ENCODE assay signal across 12 cellular contexts in the genomic region with DNA sequence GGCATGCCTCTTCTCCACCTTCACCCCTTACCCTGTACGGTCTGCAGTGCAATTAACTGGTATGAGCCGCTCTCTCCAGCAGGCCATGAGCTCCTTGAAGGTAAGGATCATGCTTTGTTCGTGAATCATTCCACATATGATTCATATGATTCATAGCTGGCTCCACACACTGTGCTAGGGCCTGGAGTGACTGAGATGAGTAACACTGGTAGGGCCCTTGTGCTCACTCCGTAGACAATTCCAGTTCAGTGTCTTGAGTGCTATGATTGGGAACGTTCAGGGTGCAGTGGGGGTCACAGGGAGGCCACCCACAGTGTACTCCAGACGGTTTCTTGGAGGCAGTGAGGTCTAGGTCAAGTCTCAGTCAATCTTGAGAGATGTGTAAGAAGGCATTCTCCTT.
DNase-seq lines count a peak whose midpoint lies in the region; ATAC-seq and TF ChIP-seq lines count a peak whose summit lies in the region.
"Had no signal": no experiment of that assay in that cellular context is flagged by ENCODE, and none has a peak within 500 bp of the region (broad histone marks: within the 10 kb centered on the region; RNA-seq: fewer than 3 reads in every experiment).

No MANE protein-coding gene starts in this region.

- CTCF ChIA-PET in BJ (lab: Yijun Ruan, JAX): interaction anchor here (0.9 to 1.2 kb wide), 4 partner anchors 10 to 28 kb away, joined by 3 to 4 read pairs (median 4); no protein-coding TSS in a partner anchor

- no peak overlapping the region for H3K9ac ChIP-seq in mesenchymal stem cell (ENCODE audit: low read length)

- no peaks in the 10 kb centered on the region for H3K9me3 ChIP-seq in mesenchymal stem cell (ENCODE audit: control insufficient read depth, low read length)

- no peak overlapping the region for H3K4ac ChIP-seq in mesenchymal stem cell (ENCODE audit: low read depth in 1 of 2, low read length in 2 of 2)

- H3K79me1 ChIP-seq in mesenchymal stem cell (replicated peaks; ENCODE audit: low read length, poor library complexity, severe bottlenecking): no peaks in the 10 kb centered on the region

- ATAC-seq in GM21529 (IDR thresholded peaks at IDR 0.05; ENCODE audit: unreplicated experiment) (no peak), HG02885 (IDR thresholded peaks at IDR 0.05; ENCODE audit: poor library complexity, unreplicated experiment) (no peak)

- no peak overlapping the region for H2BK120ac ChIP-seq in mesenchymal stem cell (ENCODE audit: low read depth, low read length)

- no peak overlapping the region for H3K18ac ChIP-seq in mesenchymal stem cell (ENCODE audit: low read depth in 1 of 2, low read length in 2 of 2)

- H3K27me3 ChIP-seq in BJ (ENCODE audit: control insufficient read depth, insufficient read depth, low read length) (0 out of 2 replicates have a peak, but pooled peaks cover 2% of the 10 kb centered on the region), brain microvascular endothelial cell (replicated peaks) (peaks cover 3% of the 10 kb centered on the region), mesenchymal stem cell (ENCODE audit: control insufficient read depth in 1 of 2, insufficient read depth in 1 of 2, low read length in 2 of 2) (peaks cover 33 to 47% of the 10 kb centered on the region in 2 experiments)

- H3K4me1 ChIP-seq in mesenchymal stem cell (ENCODE audit: control insufficient read depth, insufficient read depth, low read depth, low read length): peaks cover 4% of the 10 kb centered on the region

- in situ Hi-C loops in brain microvascular endothelial cell (cut with HindIII; ENCODE audit: low pct_ligation_motif_present, low sequenced_read_pairs): no loop called here

- H3K4me3 ChIP-seq in BJ (ENCODE audit: low read depth, low read length) (no peak overlapping the region), brain microvascular endothelial cell (ENCODE audit: low read depth, low read length) (no peak overlapping the region), mesenchymal stem cell (ENCODE audit: insufficient read depth in 1 of 2, low read depth in 1 of 2, low read length in 2 of 2) (no peak overlapping the region)

- H3K14ac ChIP-seq in mesenchymal stem cell (ENCODE audit: low read length in 2 of 2): no peak overlapping the region

- no peak overlapping the region for H2AFZ ChIP-seq in mesenchymal stem cell (ENCODE audit: low read depth, low read length)

- H2AK5ac ChIP-seq in mesenchymal stem cell (ENCODE audit: low read length, severe bottlenecking): no peak overlapping the region

- no peak overlapping the region for H3K4me2 ChIP-seq in mesenchymal stem cell (ENCODE audit: low read length, poor library complexity, severe bottlenecking)

- H4K91ac ChIP-seq in mesenchymal stem cell (ENCODE audit: low read length): no peak overlapping the region

- TF ChIP-seq CTCF in BJ (IDR thresholded peaks at IDR 0.05; ENCODE audit: insufficient read depth, low read depth, low read length) (no peak), brain microvascular endothelial cell (IDR thresholded peaks at IDR 0.05; ENCODE audit: low read depth, low read length, missing control alignments) (no peak), GM20000 (IDR thresholded peaks at IDR 0.05; ENCODE audit: extremely low read depth, missing control alignments) (no peak)

- DNase-seq in BJ (ENCODE audit: low read depth) (peak; percentile 6), LoVo (ENCODE audit: low spot score) (peak; percentile 8), brain microvascular endothelial cell (peak; percentile 62), mesenchymal stem cell (peak; percentile 36), NCI-H2107 (lab: John Stamatoyannopoulos, UW) (no peak), GM20000 (ENCODE audit: low spot score) (no peak)
- DNase-seq: C1 segment of cervical spinal cord; effector memory CD4-positive, alpha-beta T cell; kidney; stimulated activated naive CD4-positive, alpha-beta T cell treated with Interleukin-2 at 50 U/mL for 16 hours had no signal

- H3K27ac ChIP-seq in brain microvascular endothelial cell (no peak overlapping the region), mesenchymal stem cell (ENCODE audit: low read length, poor library complexity, severe bottlenecking) (no peak overlapping the region)

- no peak overlapping the region for H2BK12ac ChIP-seq in mesenchymal stem cell (ENCODE audit: low read length in 2 of 2)

- 6% methylated on average over 6 of the region's 6 CpGs for WGBS in mesenchymal stem cell

- H3K23ac ChIP-seq in mesenchymal stem cell (ENCODE audit: low read length in 2 of 2): no peak overlapping the region

- no peak overlapping the region for H4K8ac ChIP-seq in mesenchymal stem cell (ENCODE audit: low read length)

- H2BK5ac ChIP-seq in mesenchymal stem cell (ENCODE audit: low read depth, low read length, poor library complexity, severe bottlenecking): no peak overlapping the region

- POLR2A ChIA-PET in BJ (lab: Charles Lee): no interaction called here

- no peak overlapping the region for H2BK15ac ChIP-seq in mesenchymal stem cell (ENCODE audit: low read depth, poor library complexity, severe bottlenecking)

- H3K36me3 ChIP-seq in BJ (ENCODE audit: control insufficient read depth, insufficient read depth, low read length) (no peaks in the 10 kb centered on the region), brain microvascular endothelial cell (replicated peaks) (no peaks in the 10 kb centered on the region), mesenchymal stem cell (ENCODE audit: control insufficient read depth in 1 of 2, insufficient read depth in 2 of 2, low read depth in 1 of 2, low read length in 2 of 2) (no peaks in the 10 kb centered on the region)

Comparison
In these comparisons a context has a peak if more than half of its experiments do, and no peak if none do; other contexts are left out.
1. DNase-seq: peak in BJ (single experiment), LoVo (single experiment), brain microvascular endothelial cell (single experiment) and mesenchymal stem cell (single experiment); none in NCI-H2107 (single experiment) and GM20000 (single experiment).